Comparison of ENCODE assay signal across 8 cellular contexts in the genomic region with DNA sequence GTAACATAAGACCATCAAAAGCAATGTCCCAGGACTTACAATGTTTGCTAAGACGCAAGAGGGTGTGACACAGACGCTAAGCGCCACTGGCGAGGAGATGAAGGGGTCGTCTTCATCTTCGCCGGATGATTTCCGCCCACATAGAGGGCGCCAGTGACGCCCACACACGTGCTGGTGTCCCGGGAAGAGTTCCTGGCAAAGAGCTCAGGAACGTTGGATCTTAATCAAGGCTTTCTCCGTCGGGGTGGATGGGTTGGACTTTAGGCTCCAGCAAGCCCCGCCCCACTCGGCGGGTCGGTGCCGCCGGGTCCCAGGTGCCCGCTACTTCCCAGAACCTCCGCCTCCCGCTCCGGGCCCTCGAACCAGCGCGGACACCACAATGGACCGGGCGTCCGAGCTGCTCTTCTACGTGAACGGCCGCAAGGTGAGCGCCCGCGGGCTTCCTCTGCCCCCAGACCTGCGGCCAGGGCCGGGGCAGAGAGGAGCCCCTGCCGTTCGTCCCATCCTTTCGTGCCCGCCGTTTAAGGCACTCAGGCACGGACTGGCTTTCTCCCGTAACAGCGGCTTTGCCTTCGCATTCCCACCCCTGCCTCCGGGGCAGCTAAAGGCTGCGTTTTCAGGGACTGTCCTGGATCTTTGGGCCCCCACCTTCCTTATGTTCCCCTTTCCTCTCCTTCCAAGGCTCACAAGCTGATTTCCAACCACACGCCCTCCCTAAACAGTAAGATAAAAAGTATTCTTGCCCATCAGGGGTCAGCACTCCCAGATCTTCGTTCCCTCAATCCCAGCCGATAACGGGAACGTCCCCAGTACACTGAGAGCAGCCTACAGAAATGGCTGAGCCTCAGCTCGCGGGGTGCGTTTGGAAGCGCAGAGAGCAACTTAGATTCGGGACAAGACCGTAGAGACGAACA. TPM values are rescaled to one million over a fixed set of nuclear protein-coding genes. Genes with fewer than 3 reads are reported as not detected.
DNase-seq lines count a peak whose midpoint lies in the region; ATAC-seq and TF ChIP-seq lines count a peak whose summit lies in the region.

Gene AOX1 (plus strand): TSS at position 285 of the 914 bp plus-strand sequence. CDS start 95 bp downstream, at position 380.

- H3K27me3 Mint-ChIP-seq in CD8-positive, alpha-beta T cell (ENCODE audit: low read depth), result peaks cover 7% of the 10 kb centered on the region
- peaks cover 1 to 13% (median 10%) of the 10 kb centered on the region in 5 donors for H3K27me3 Mint-ChIP-seq in naive thymus-derived CD8-positive, alpha-beta T cell

- ATAC-seq in CD8-positive, alpha-beta T cell, result peak; percentile 51
- ATAC-seq in HG02798 (IDR thresholded peaks at IDR 0.05; ENCODE audit: poor library complexity, unreplicated experiment), result peak; percentile 46
- ATAC-seq in naive thymus-derived CD8-positive, alpha-beta T cell, result peak; percentile 69 to 86
- ATAC-seq in GM21576 (IDR thresholded peaks at IDR 0.05; ENCODE audit: unreplicated experiment), result no peak

- no peak within 1 kb of the TSS for H3K27ac ChIP-seq in CD8-positive, alpha-beta T cell (ENCODE audit: low read depth, low read length)
- peak within 1 kb of the TSS; percentile 67 to 91 for H3K27ac ChIP-seq in uterus

- TF ChIP-seq CTCF in CD8-positive, alpha-beta T cell (IDR thresholded peaks at IDR 0.05), result no peak
- TF ChIP-seq CTCF in fibroblast of the aortic adventitia (IDR thresholded peaks at IDR 0.05; ENCODE audit: insufficient read depth, low read length) (no peak), uterus (IDR thresholded peaks at IDR 0.05) (no peak)

- POLR2A ChIA-PET in CD8-positive, alpha-beta T cell (lab: Charles Lee), result interaction anchor here (0.6 kb wide), 1 partner anchor 1945 kb away, joined by 3 read pairs; no protein-coding TSS in a partner anchor
- POLR2A ChIA-PET in naive thymus-derived CD8-positive, alpha-beta T cell (lab: Charles Lee), result no interaction called here

- H3K36me3 Mint-ChIP-seq in CD8-positive, alpha-beta T cell, result no peaks in the 10 kb centered on the region
- no peaks in the 10 kb centered on the region for H3K36me3 Mint-ChIP-seq in naive thymus-derived CD8-positive, alpha-beta T cell

- no peaks in the 10 kb centered on the region for H3K9me3 Mint-ChIP-seq in CD8-positive, alpha-beta T cell
- H3K9me3 Mint-ChIP-seq in naive thymus-derived CD8-positive, alpha-beta T cell, result no peaks in the 10 kb centered on the region

- intact Hi-C loops in CD8-positive, alpha-beta T cell (cut with DNase I, micrococcal nuclease), result no loop called here
- intact Hi-C loops in uterus (cut with DNase I; ENCODE audit: low total_unique reads), result no loop called here

- peaks cover 10% of the 10 kb centered on the region for H3K4me1 ChIP-seq in CD8-positive, alpha-beta T cell (ENCODE audit: insufficient read depth, low read length)
- H3K4me1 ChIP-seq in uterus, result peaks cover 0 to 4% of the 10 kb centered on the region in 2 donors

- peak within 1 kb of the TSS; percentile 62 for H3K4me3 ChIP-seq in CD8-positive, alpha-beta T cell (ENCODE audit: low read depth, low read length)
- peak within 1 kb of the TSS; percentile 70 for H3K4me3 ChIP-seq in fibroblast of the aortic adventitia (ENCODE audit: low read depth, low read length)
- H3K4me3 ChIP-seq in uterus, result peak within 1 kb of the TSS; percentile 46 to 72

- DNase-seq in CD8-positive, alpha-beta T cell, result peak in 4 of 7 experiments; percentile 19 to 55 (median 25)
- DNase-seq in activated T-helper 1 cell treated with Interleukin-2 at 50 U/mL for 16 hours (ENCODE audit: low read depth), result peak; percentile 2
- DNase-seq in fibroblast of the aortic adventitia (ENCODE audit: low read depth), result peak; percentile 61
- peak in 8 of 10 donors; percentile 3 to 63 (median 15) for DNase-seq in naive thymus-derived CD8-positive, alpha-beta T cell
- DNase-seq in uterus, result peak; percentile 71 to 74
- DNase-seq in D341Med (ENCODE audit: low spot score), result no peak

- H3K36me3 ChIP-seq in CD8-positive, alpha-beta T cell (ENCODE audit: insufficient read depth, low read length), result no peaks in the 10 kb centered on the region
- no peaks in the 10 kb centered on the region for H3K36me3 ChIP-seq in uterus

- no peak for TF ChIP-seq POLR2A in uterus (IDR thresholded peaks at IDR 0.05)

- H3K9me3 ChIP-seq in CD8-positive, alpha-beta T cell (ENCODE audit: low read length), result no peaks in the 10 kb centered on the region
- H3K9me3 ChIP-seq in uterus, result no peaks in the 10 kb centered on the region

- peak within 1 kb of the TSS; percentile 50 for H3K27ac Mint-ChIP-seq in CD8-positive, alpha-beta T cell
- peak within 1 kb of the TSS in 6 of 10 donors; percentile 26 to 87 (median 58) for H3K27ac Mint-ChIP-seq in naive thymus-derived CD8-positive, alpha-beta T cell

- H3K4me3 Mint-ChIP-seq in CD8-positive, alpha-beta T cell, result peak within 1 kb of the TSS; percentile 86
- H3K4me3 Mint-ChIP-seq in naive thymus-derived CD8-positive, alpha-beta T cell, result peak within 1 kb of the TSS; percentile 76 to 90 (median 86)

- H3K4me1 Mint-ChIP-seq in CD8-positive, alpha-beta T cell (ENCODE audit: low read depth), result peaks cover 11% of the 10 kb centered on the region
- H3K4me1 Mint-ChIP-seq in naive thymus-derived CD8-positive, alpha-beta T cell, result peaks cover 3 to 20% (median 9%) of the 10 kb centered on the region in 4 donors

- H3K27me3 ChIP-seq in CD8-positive, alpha-beta T cell (ENCODE audit: insufficient read depth, low read length), result no peaks in the 10 kb centered on the region
- no peaks in the 10 kb centered on the region for H3K27me3 ChIP-seq in uterus

- CTCF ChIA-PET in CD8-positive, alpha-beta T cell (lab: Charles Lee), result no interaction called here

RNA-seq across cellular contexts. Expression of gene AOX1, which starts in this region (rescaled TPM):
- not detected for total RNA-seq in CD8-positive, alpha-beta T cell
- total RNA-seq in fibroblast of the aortic adventitia (ENCODE audit: low replicate concordance) (23.6 and 84.0 TPM in 2 replicates), uterus (10 to 100 TPM; 13.8 to 52.6 (median 33.8) TPM)
- not detected for total RNA-seq in naive thymus-derived CD8-positive, alpha-beta T cell
- polyA plus RNA-seq in naive thymus-derived CD8-positive, alpha-beta T cell, result not detected

Comparison
In these comparisons a context has a peak if more than half of its experiments do, and no peak if none do; other contexts are left out.
1. RNA of gene AOX1 (total RNA-seq): 13.8 to 52.6 TPM in uterus and 23.6 to 84.0 TPM in fibroblast of the aortic adventitia; not detected in naive thymus-derived CD8-positive, alpha-beta T cell and not detected in CD8-positive, alpha-beta T cell; every median in the first group is over 10 times any median in the second.
2. Peak in DNase-seq, ATAC-seq and H3K4me3 ChIP-seq in CD8-positive, alpha-beta T cell; RNA of the gene not detected or under 1 TPM.
3. Peak in DNase-seq and ATAC-seq in naive thymus-derived CD8-positive, alpha-beta T cell; RNA of the gene not detected or under 1 TPM.
4. Peak in every context shown above with its lines, with median percentiles within 50 percentile points of each other: H3K4me3 ChIP-seq.